In the genomic region with DNA sequence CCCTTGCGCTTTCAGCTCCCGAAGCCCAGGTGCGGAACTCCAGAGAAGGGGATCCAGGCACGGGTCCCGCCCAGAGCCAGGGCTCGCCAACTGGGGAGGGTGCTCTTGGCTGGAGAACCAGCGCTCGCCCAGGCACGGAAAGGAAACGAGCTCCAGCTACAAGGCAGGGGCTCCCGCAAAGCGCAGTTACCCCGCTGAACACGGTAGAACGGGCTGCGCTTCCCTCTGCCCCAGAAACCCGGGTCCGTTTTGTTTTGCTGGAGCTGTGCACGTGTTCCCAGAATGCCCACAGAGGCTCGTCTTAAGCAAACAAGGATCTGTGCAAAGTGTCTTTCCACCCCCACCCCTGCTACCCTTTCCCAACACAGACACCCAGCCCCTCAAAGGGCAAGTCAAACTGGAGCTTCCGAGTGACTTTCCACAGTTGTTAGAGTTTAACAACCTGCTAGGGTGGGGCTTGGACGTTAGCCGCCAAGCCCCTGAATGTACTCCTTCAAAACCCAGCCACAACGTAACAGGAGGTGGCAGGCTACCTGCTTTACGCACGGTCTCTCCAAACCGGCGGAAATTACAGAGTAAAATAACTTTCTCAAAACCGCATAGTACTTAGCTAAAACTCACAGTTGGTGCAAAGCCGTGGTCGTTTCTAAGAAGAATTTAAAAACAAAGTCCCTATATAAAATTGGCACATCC, we compare ENCODE assay signal across 8 cellular contexts. TPM values are rescaled to one million over a fixed set of nuclear protein-coding genes. Genes with fewer than 3 reads are reported as not detected.
DNase-seq lines count a peak whose midpoint lies in the region; ATAC-seq and TF ChIP-seq lines count a peak whose summit lies in the region.

No MANE protein-coding gene starts in this region.

- H3K36me3 ChIP-seq in KOPT-K1 (ENCODE audit: insufficient read depth, low read length) (no peaks in the 10 kb centered on the region), breast epithelium (no peaks in the 10 kb centered on the region)

- DNase-seq in GM12865 (ENCODE audit: low read depth) (peak; percentile 67), breast epithelium (ENCODE audit: low spot score in 2 of 2) (peak in 1 of 2 donors; percentile 52), islet precursor cell (peak; percentile 64)
- peak; percentile 8 to 34 (median 27) for DNase-seq in stimulated activated CD4-positive, alpha-beta T cell treated with anti-CD3 and anti-CD28 coated beads, Interleukin-12 subunit alpha, Interleukin-12 subunit beta, amount 100 ng/mL, for 48 hours (ENCODE audit: low read depth in 2 of 3, low spot score in 1 of 3)

- intact Hi-C loops in breast epithelium (cut with DNase I; ENCODE audit: low total_unique reads), result no loop called here

- H3K27ac ChIP-seq in KOPT-K1 (ENCODE audit: low read depth, low read length, poor library complexity, severe bottlenecking) (peak overlapping the region; percentile 79), breast epithelium (peak overlapping the region; percentile 81 to 95)

- H3K9me3 ChIP-seq in KOPT-K1 (ENCODE audit: insufficient read depth, low read length, poor library complexity, severe bottlenecking) (no peaks in the 10 kb centered on the region), breast epithelium (no peaks in the 10 kb centered on the region)

- H3K27me3 ChIP-seq in breast epithelium, result no peaks in the 10 kb centered on the region

- TF ChIP-seq POLR2A in breast epithelium (IDR thresholded peaks at IDR 0.05), result no peak

- TF ChIP-seq CTCF in GM12865 (IDR thresholded peaks at IDR 0.05; ENCODE audit: insufficient read depth, low read depth, low read length, missing control alignments), result no peak
- no peak for TF ChIP-seq CTCF in WI38 (IDR thresholded peaks at IDR 0.05; ENCODE audit: low read depth, low read length)
- TF ChIP-seq CTCF in breast epithelium (IDR thresholded peaks at IDR 0.05), result no peak

- ATAC-seq in GM21381 (IDR thresholded peaks at IDR 0.05; ENCODE audit: unreplicated experiment) (no peak), HG03565 (IDR thresholded peaks at IDR 0.05; ENCODE audit: unreplicated experiment) (no peak)

- H3K4me3 ChIP-seq in GM12865 (ENCODE audit: low read depth, low read length) (peak overlapping the region; percentile 89), WI38 (ENCODE audit: low read depth, low read length) (peak overlapping the region; percentile 56), breast epithelium (peak overlapping the region; percentile 63 to 95 (median 72))

- peaks cover 0 to 3% of the 10 kb centered on the region in 2 donors for H3K4me1 ChIP-seq in breast epithelium

RNA-seq across cellular contexts. Expression of a gene that starts 0.8 kb away (rescaled TPM):
- 1 to 10 TPM; 4.5 to 9.3 (median 7.2) TPM for total RNA-seq in breast epithelium
